Comparison of ENCODE assay signal across 9 cellular contexts in genomic region chr4:122346503-122346902, GRCh38. TPM values are rescaled to one million over a fixed set of nuclear protein-coding genes. Genes with fewer than 3 reads are reported as not detected.
"Had no signal": no experiment of that assay in that cellular context is flagged by ENCODE, and none has a peak within 500 bp of the region (broad histone marks: within the 10 kb centered on the region; RNA-seq: fewer than 3 reads in every experiment).

No MANE protein-coding gene starts in this region.

- FAIRE-seq: H1, H54 had no signal

- H2AFZ ChIP-seq: GM23338 had no signal

- H3K4me2 ChIP-seq: GM23338 had no signal

- H3K4me3 ChIP-seq: GM23338 had no signal

- DNase-seq: H9, HCEC 1CT, KG1 had no signal

- H3K27ac ChIP-seq: HL-60 had no signal

- ATAC-seq: GM23338 had no signal

RNA-seq across cellular contexts. Expression of gene ADAD1, which starts 32.3 kb away (rescaled TPM):
- total RNA-seq: GM23338, H1, H9, HT1080 had no signal
- polyA plus RNA-seq: GM23338, H1, IgD-negative memory B cell had no signal
